In the genomic region with DNA sequence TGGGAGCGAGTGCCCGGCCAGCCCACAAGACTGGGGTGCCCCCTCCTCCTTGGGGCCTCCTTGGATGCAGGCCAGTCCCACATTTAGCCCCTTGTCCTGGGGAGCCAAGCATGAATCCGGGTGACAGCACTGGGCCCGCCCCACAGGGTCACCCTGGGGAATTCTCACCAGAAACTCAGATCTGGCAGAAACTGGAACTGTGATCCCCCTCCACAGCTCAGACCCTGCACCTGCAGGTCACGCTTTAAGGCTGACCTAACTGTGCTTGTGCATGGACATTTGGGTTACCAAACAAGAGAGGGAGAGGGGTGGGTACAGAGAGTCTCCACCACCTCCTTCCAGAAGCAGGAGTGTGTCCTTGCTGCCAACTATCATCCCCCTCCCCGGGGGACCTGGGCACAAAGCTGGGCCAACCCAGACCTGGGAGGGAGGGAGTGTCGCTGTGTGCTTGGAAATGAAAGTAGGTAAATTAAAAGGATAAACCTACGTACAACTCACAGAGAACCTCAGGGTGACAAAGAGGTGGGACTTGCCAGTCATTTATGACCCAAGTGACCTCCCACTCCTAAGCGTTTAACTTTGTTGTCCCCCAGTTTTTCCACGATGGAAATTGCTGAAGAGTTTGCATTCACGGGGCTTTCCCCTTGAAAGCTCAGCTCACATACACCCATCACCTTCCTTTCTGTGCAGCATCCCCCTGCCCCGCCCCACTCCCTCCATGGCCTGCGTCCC, we compare ENCODE assay signal across 11 cellular contexts. TPM values are rescaled to one million over a fixed set of nuclear protein-coding genes. Genes with fewer than 3 reads are reported as not detected.
DNase-seq lines count a peak whose midpoint lies in the region; ATAC-seq and TF ChIP-seq lines count a peak whose summit lies in the region.
"Had no signal": no experiment of that assay in that cellular context is flagged by ENCODE, and none has a peak within 500 bp of the region (broad histone marks: within the 10 kb centered on the region; RNA-seq: fewer than 3 reads in every experiment).

No MANE protein-coding gene starts in this region.

- no peaks in the 10 kb centered on the region for H3K79me2 ChIP-seq in PC-3 (ENCODE audit: low read length)

- no peak overlapping the region for H3K4me2 ChIP-seq in PC-3 (ENCODE audit: low read length)

- no peaks in the 10 kb centered on the region for H3F3A ChIP-seq in PC-3 (ENCODE audit: low read length, unreplicated experiment)

- ATAC-seq in GM19324 (IDR thresholded peaks at IDR 0.05; ENCODE audit: low FRiP score, unreplicated experiment) (peak; percentile 72), HG03039 (IDR thresholded peaks at IDR 0.05; ENCODE audit: unreplicated experiment) (peak; percentile 65), PC-3 (no peak)

- H4K20me1 ChIP-seq in PC-3 (ENCODE audit: low read length) = no peaks in the 10 kb centered on the region

- H3K9ac ChIP-seq in PC-3 (ENCODE audit: low read length) = no peak overlapping the region

- H3K4me1 ChIP-seq in PC-3 (ENCODE audit: insufficient read depth, low read length) = no peaks in the 10 kb centered on the region

- H3K27me3 ChIP-seq in PC-3 (ENCODE audit: low read length) = no peaks in the 10 kb centered on the region

- H3K9me3 ChIP-seq in PC-3 (ENCODE audit: low read length) = no peaks in the 10 kb centered on the region
- H3K9me3 ChIP-seq: left ventricle myocardium inferior had no signal

- CTCF ChIA-PET in PC-3 (lab: Charles Lee) = interaction anchor here (0.5 kb wide), 1 partner anchor 179 kb away, joined by 3 read pairs; no protein-coding TSS in a partner anchor

- H3K4me3 ChIP-seq in GM12864 (ENCODE audit: low read depth, low read length) (peak overlapping the region; percentile 40), PC-3 (ENCODE audit: low read length) (no peak overlapping the region)
- H3K4me3 ChIP-seq: left ventricle myocardium inferior had no signal

- DNase-seq in GM12864 (ENCODE audit: low read depth) (peak; percentile 76), NCI-H187 (lab: John Stamatoyannopoulos, UW) (no peak), posterior vena cava (ENCODE audit: low spot score) (no peak), PC-3 (no peak), NCI-H2029 (lab: John Stamatoyannopoulos, UW) (no peak)
- DNase-seq: left ventricle myocardium inferior, NCI-H1048 had no signal

- no peak overlapping the region for H2AFZ ChIP-seq in PC-3 (ENCODE audit: low read length)

- POLR2A ChIA-PET in PC-3 (lab: Charles Lee; ENCODE audit: unreplicated experiment) = no interaction called here

- no TSS peak for BruUV-seq in PC-3 (replicated peaks; lab: Mats Ljungman, UMichigan)

- no peak for TF ChIP-seq CTCF in GM12864 (IDR thresholded peaks at IDR 0.05; ENCODE audit: low read depth, low read length, missing control alignments)
- TF ChIP-seq CTCF in PC-3 (conservative IDR thresholded peaks at IDR 0.05; ENCODE audit: low read depth, low read length) = no peak

- intact Hi-C loops in posterior vena cava (cut with DNase I) (no loop called here), PC-3 (cut with micrococcal nuclease) (no loop called here)

- H3K36me3 ChIP-seq in PC-3 (ENCODE audit: low read depth, low read length) = no peaks in the 10 kb centered on the region

- H3K9me2 ChIP-seq in PC-3 (replicated peaks; ENCODE audit: low read length) = no peaks in the 10 kb centered on the region

- H3K27ac ChIP-seq in angular gyrus (ENCODE audit: low read depth, low read length) (peak overlapping the region; percentile 86), PC-3 (ENCODE audit: low read length) (no peak overlapping the region)
- H3K27ac ChIP-seq: left ventricle myocardium inferior, VCaP had no signal

RNA-seq across cellular contexts. Expression of a gene that starts 9.1 kb away (rescaled TPM):
- total RNA-seq in posterior vena cava = 10 to 100 TPM; 54.7 to 64.9 TPM
- total RNA-seq in PC-3 (2014; rRNA removed) = 111 and 113 TPM in 2 replicates

RNA-seq across cellular contexts. Expression of a gene that starts 51.2 kb away (rescaled TPM):
- under 1 TPM; 0.14 to 0.19 TPM for total RNA-seq in posterior vena cava
- 0.07 and 0.81 TPM in 2 replicates for total RNA-seq in PC-3 (2014; rRNA removed)
- total RNA-seq: left ventricle myocardium inferior had no signal
